Comparison of ENCODE assay signal across 7 cellular contexts in genomic region chr9:132239999-132240859, GRCh38.
DNase-seq lines count a peak whose midpoint lies in the region; ATAC-seq, FAIRE-seq and TF ChIP-seq lines count a peak whose summit lies in the region.

No MANE protein-coding gene starts in this region.

- no peaks in the 10 kb centered on the region for H3K36me3 Mint-ChIP-seq in GM23338 (ENCODE audit: low read depth)

- ATAC-seq in GM23338 (peak; percentile 6), HG02884 (IDR thresholded peaks at IDR 0.05; ENCODE audit: unreplicated experiment) (no peak)

- intact Hi-C loops in OCI-LY7 (cut with micrococcal nuclease; ENCODE audit: unreplicated experiment): no loop called here

- H3K4me1 ChIP-seq in GM23338 (ENCODE audit: insufficient read depth): peaks cover 16% of the 10 kb centered on the region
- H3K4me1 ChIP-seq in OCI-LY7 (ENCODE audit: insufficient read depth, low read length, poor library complexity, severe bottlenecking): peaks cover 17% of the 10 kb centered on the region

- H3K79me2 ChIP-seq in GM23338 (replicated peaks; ENCODE audit: insufficient read depth) (no peaks in the 10 kb centered on the region), OCI-LY7 (ENCODE audit: insufficient read depth, low read depth, low read length) (no peaks in the 10 kb centered on the region)

- peaks cover 28% of the 10 kb centered on the region for H3K4me1 Mint-ChIP-seq in GM23338

- no peaks in the 10 kb centered on the region for H3K9me3 Mint-ChIP-seq in GM23338

- TF ChIP-seq CTCF in GM23338 (conservative IDR thresholded peaks at IDR 0.05; ENCODE audit: low read depth in 2 of 2): 0 out of 4 replicates have a peak, but pooled peaks of 1 of the 2 experiments have one; percentile 10
- TF ChIP-seq CTCF in OCI-LY7 (conservative IDR thresholded peaks at IDR 0.05; ENCODE audit: low read length): no peak
- TF ChIP-seq CTCF in fibroblast of villous mesenchyme (IDR thresholded peaks at IDR 0.05; ENCODE audit: insufficient read depth, low read depth, low read length): no peak

- H3K27ac ChIP-seq in GM23338 (ENCODE audit: low read depth) (no peak overlapping the region), OCI-LY7 (ENCODE audit: low read depth, low read length, poor library complexity, severe bottlenecking) (no peak overlapping the region), skin epidermis (peak overlapping the region in 3 of 21 experiments; percentile 12 to 44 (median 20))

- H3K4me2 ChIP-seq in GM23338: peak overlapping the region; percentile 81
- peak overlapping the region; percentile 81; the same call in 1 of the 2 replicates for H3K4me2 ChIP-seq in OCI-LY7 (ENCODE audit: low read length)

- BruUV-seq in OCI-LY7 (replicated peaks; lab: Mats Ljungman, UMichigan): no TSS peak

- H2AFZ ChIP-seq in GM23338 (peak overlapping the region; percentile 89; the same call in 1 of the 2 replicates), OCI-LY7 (ENCODE audit: low read length) (no peak overlapping the region)

- H3K36me3 ChIP-seq in GM23338 (ENCODE audit: insufficient read depth) (no peaks in the 10 kb centered on the region), OCI-LY7 (ENCODE audit: insufficient read depth, low read length) (no peaks in the 10 kb centered on the region)

- H3K27me3 Mint-ChIP-seq in GM23338 (ENCODE audit: insufficient read depth, low read depth, poor library complexity): peaks cover 44% of the 10 kb centered on the region

- CTCF ChIA-PET in OCI-LY7 (lab: Charles Lee; ENCODE audit: unreplicated experiment): interaction anchor here (1.5 kb wide), 1 partner anchor 19 kb away, joined by 3 read pairs; no protein-coding TSS in a partner anchor

- H3K9me2 ChIP-seq in GM23338 (ENCODE audit: insufficient read depth) (no peaks in the 10 kb centered on the region), OCI-LY7 (ENCODE audit: insufficient read depth, low read length) (no peaks in the 10 kb centered on the region)

- no peaks in the 10 kb centered on the region for H3K9me3 ChIP-seq in OCI-LY7 (ENCODE audit: low read length)

- H4K20me1 ChIP-seq in GM23338 (replicated peaks; ENCODE audit: insufficient read depth) (no peaks in the 10 kb centered on the region), OCI-LY7 (ENCODE audit: insufficient read depth, low read length) (no peaks in the 10 kb centered on the region)

- peak overlapping the region; percentile 59 for H3K4me3 Mint-ChIP-seq in GM23338

- POLR2A ChIA-PET in OCI-LY7 (lab: Charles Lee): no interaction called here

- FAIRE-seq in HTR-8/SVneo (lab: Jason Lieb, UNC): no peak

- H3K27ac Mint-ChIP-seq in GM23338: no peak overlapping the region

- H3K27me3 ChIP-seq in GM23338 (ENCODE audit: insufficient read depth): peaks cover 28% of the 10 kb centered on the region

- DNase-seq in GM23338 (ENCODE audit: low spot score): peak; percentile 54
- no peak for DNase-seq in OCI-LY7 (ENCODE audit: low spot score)
- DNase-seq in fibroblast of villous mesenchyme (ENCODE audit: low read depth): no peak
- no peak for DNase-seq in NCI-H2171 treated with DMSO at 0.1 percent for 48 hours (lab: John Stamatoyannopoulos, UW)
- no peak for DNase-seq in HTR-8/SVneo (ENCODE audit: insufficient read length, low spot score)

- 0 out of 2 replicates have a peak, but pooled peaks cover 4% of the 10 kb centered on the region for H3F3A ChIP-seq in GM23338 (replicated peaks; ENCODE audit: low read depth)

- H3K4me3 ChIP-seq in GM23338 (peak overlapping the region; percentile 83), OCI-LY7 (ENCODE audit: low read depth, low read length, poor library complexity, severe bottlenecking) (no peak overlapping the region), fibroblast of villous mesenchyme (ENCODE audit: low read depth, low read length) (peak overlapping the region; percentile 36), skin epidermis (peak overlapping the region in 6 of 7 experiments; percentile 40 to 63 (median 56))

TF ChIP-seq in GM23338, 12 proteins besides CTCF, POLR2A, EP300 and RAD21 (continues in another document):
- TF ChIP-seq ZNF114 (CRISPR knock-in tag; IDR thresholded peaks at IDR 0.05) (no peak), NANOG (IDR thresholded peaks at IDR 0.05; ENCODE audit: borderline replicate concordance) (no peak), JUNB (IDR thresholded peaks at IDR 0.05; ENCODE audit: unreplicated experiment) (no peak), EZH2 (IDR thresholded peaks at IDR 0.05; ENCODE audit: low read depth, unreplicated experiment) (no peak), ZNF331 (CRISPR knock-in tag; IDR thresholded peaks at IDR 0.05; ENCODE audit: low read depth) (no peak), REST (IDR thresholded peaks at IDR 0.05; ENCODE audit: unreplicated experiment) (no peak), EZH2phosphoT487 (IDR thresholded peaks at IDR 0.05; ENCODE audit: unreplicated experiment) (no peak)
- TF ChIP-seq, protein P1, sequence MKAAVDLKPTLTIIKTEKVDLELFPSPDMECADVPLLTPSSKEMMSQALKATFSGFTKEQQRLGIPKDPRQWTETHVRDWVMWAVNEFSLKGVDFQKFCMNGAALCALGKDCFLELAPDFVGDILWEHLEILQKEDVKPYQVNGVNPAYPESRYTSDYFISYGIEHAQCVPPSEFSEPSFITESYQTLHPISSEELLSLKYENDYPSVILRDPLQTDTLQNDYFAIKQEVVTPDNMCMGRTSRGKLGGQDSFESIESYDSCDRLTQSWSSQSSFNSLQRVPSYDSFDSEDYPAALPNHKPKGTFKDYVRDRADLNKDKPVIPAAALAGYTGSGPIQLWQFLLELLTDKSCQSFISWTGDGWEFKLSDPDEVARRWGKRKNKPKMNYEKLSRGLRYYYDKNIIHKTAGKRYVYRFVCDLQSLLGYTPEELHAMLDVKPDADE (IDR thresholded peaks at IDR 0.05): no peak
